In the genomic region with DNA sequence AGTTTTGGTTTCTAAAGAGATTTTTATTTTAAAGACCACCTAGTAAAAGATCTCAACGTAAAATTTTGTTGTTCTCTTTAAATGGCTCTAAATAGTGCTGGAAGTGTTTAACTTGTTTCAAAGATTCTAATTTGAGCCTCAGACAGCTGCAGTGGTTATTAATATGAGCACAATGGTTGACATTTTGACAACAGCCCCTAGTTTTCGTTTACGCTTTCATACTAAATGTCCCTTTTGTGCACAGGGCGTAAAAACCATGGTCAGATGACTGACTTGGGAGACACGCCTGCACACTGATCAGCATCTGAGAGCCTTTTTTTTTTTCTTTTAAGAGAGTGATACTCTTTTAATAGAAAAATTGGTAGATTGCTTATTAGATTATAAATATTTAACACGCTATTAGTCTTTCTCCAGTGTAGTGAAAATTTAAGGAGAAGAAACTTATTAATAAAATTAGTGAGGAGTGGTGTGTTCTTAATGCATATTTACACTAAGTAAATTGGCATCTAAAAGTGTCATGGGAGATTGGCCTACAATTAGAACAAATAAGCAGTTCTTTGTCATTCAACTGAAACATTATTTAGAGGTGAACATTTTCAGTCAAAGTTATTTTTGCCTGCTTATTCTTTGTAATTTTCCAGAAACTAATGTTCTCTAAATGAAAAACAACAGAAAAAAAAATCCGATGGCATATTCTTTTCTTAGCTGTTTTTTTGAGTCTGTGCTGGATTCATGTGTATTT, we compare ENCODE assay signal across 1 cellular context.
TF ChIP-seq lines count a peak whose summit lies in the region.

No MANE protein-coding gene starts in this region.

TF ChIP-seq in HepG2, 621 proteins besides CTCF, POLR2A, EP300 and RAD21 (continued from another document):
- TF ChIP-seq, protein P1, sequence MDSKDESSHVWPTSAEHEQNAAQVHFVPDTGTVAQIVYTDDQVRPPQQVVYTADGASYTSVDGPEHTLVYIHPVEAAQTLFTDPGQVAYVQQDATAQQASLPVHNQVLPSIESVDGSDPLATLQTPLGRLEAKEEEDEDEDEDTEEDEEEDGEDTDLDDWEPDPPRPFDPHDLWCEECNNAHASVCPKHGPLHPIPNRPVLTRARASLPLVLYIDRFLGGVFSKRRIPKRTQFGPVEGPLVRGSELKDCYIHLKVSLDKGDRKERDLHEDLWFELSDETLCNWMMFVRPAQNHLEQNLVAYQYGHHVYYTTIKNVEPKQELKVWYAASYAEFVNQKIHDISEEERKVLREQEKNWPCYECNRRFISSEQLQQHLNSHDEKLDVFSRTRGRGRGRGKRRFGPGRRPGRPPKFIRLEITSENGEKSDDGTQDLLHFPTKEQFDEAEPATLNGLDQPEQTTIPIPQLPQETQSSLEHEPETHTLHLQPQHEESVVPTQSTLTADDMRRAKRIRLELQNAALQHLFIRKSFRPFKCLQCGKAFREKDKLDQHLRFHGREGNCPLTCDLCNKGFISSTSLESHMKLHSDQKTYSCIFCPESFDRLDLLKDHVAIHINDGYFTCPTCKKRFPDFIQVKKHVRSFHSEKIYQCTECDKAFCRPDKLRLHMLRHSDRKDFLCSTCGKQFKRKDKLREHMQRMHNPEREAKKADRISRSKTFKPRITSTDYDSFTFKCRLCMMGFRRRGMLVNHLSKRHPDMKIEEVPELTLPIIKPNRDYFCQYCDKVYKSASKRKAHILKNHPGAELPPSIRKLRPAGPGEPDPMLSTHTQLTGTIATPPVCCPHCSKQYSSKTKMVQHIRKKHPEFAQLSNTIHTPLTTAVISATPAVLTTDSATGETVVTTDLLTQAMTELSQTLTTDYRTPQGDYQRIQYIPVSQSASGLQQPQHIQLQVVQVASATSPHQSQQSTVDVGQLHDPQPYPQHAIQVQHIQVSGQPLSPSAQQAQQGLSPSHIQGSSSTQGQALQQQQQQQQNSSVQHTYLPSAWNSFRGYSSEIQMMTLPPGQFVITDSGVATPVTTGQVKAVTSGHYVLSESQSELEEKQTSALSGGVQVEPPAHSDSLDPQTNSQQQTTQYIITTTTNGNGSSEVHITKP (CRISPR knock-in tag; IDR thresholded peaks at IDR 0.05; ENCODE audit: low read depth), result no peak
- TF ChIP-seq, protein P2, sequence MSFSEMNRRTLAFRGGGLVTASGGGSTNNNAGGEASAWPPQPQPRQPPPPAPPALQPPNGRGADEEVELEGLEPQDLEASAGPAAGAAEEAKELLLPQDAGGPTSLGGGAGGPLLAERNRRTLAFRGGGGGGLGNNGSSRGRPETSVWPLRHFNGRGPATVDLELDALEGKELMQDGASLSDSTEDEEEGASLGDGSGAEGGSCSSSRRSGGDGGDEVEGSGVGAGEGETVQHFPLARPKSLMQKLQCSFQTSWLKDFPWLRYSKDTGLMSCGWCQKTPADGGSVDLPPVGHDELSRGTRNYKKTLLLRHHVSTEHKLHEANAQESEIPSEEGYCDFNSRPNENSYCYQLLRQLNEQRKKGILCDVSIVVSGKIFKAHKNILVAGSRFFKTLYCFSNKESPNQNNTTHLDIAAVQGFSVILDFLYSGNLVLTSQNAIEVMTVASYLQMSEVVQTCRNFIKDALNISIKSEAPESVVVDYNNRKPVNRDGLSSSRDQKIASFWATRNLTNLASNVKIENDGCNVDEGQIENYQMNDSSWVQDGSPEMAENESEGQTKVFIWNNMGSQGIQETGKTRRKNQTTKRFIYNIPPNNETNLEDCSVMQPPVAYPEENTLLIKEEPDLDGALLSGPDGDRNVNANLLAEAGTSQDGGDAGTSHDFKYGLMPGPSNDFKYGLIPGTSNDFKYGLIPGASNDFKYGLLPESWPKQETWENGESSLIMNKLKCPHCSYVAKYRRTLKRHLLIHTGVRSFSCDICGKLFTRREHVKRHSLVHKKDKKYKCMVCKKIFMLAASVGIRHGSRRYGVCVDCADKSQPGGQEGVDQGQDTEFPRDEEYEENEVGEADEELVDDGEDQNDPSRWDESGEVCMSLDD (CRISPR knock-in tag; IDR thresholded peaks at IDR 0.05; ENCODE audit: borderline replicate concordance), result no peak
- TF ChIP-seq ATF1 (CRISPR knock-in tag; IDR thresholded peaks at IDR 0.05) (no peak), SCMH1 (CRISPR knock-in tag; IDR thresholded peaks at IDR 0.05; ENCODE audit: borderline replicate concordance) (no peak), ZFP62 (CRISPR knock-in tag; IDR thresholded peaks at IDR 0.05) (no peak), ZNF143 (CRISPR knock-in tag; IDR thresholded peaks at IDR 0.05) (no peak), ZNF878 (CRISPR knock-in tag; IDR thresholded peaks at IDR 0.05) (no peak), ZBTB42 (CRISPR knock-in tag; IDR thresholded peaks at IDR 0.05) (no peak), SYNCRIP (IDR thresholded peaks at IDR 0.05; ENCODE audit: insufficient read depth, low read depth, low read length) (no peak), ZSCAN12 (CRISPR knock-in tag; IDR thresholded peaks at IDR 0.05) (no peak)
